In genomic region chr6:34540841-34541240, GRCh38 we compare ENCODE assay signal across 40 cellular contexts. TPM values are rescaled to one million over a fixed set of nuclear protein-coding genes. Genes with fewer than 3 reads are reported as not detected.
"Had no signal": no experiment of that assay in that cellular context is flagged by ENCODE, and none has a peak within 500 bp of the region (broad histone marks: within the 10 kb centered on the region; RNA-seq: fewer than 3 reads in every experiment).

No MANE protein-coding gene starts in this region.

- FAIRE-seq: bronchial epithelial cell, TTC549 had no signal

- DNase-seq: activated CD4-positive, alpha-beta memory T cell treated with anti-CD3 and anti-CD28 coated beads, Interleukin-2, amount 10 ng/mL, durations not matched to agents 7 days and 5 days; activated CD4-positive, alpha-beta T cell treated with anti-CD3 and anti-CD28 coated beads for 1 hour; activated CD4-positive, alpha-beta T cell treated with anti-CD3 and anti-CD28 coated beads for 36 hours; activated CD4-positive, alpha-beta T cell treated with anti-CD3 and anti-CD28 coated beads for 48 hours; activated CD4-positive, alpha-beta T cell treated with anti-CD3 and anti-CD28 coated beads, Interleukin-2, amount 10 ng/mL, durations not matched to agents 7 days and 5 days; activated CD4-positive, alpha-beta T cell treated with anti-CD3 and anti-CD28 coated beads, Interleukin-2, amount 50 U/mL, for 48 hours; activated CD4-positive, CD25-positive, alpha-beta regulatory T cell; activated CD8-positive, alpha-beta memory T cell treated with anti-CD3 and anti-CD28 coated beads for 24 hours; activated CD8-positive, alpha-beta memory T cell treated with anti-CD3 and anti-CD28 coated beads, Interleukin-2, amount 10 ng/mL, durations not matched to agents 7 days and 5 days; activated CD8-positive, alpha-beta memory T cell treated with anti-CD3 and anti-CD28 coated beads, Interleukin-2, amount 50 U/mL, for 48 hours; activated CD8-positive, alpha-beta T cell treated with anti-CD3 and anti-CD28 coated beads, Interleukin-2, amount 10 ng/mL, durations not matched to agents 7 days and 5 days; activated effector memory CD4-positive, alpha-beta T cell treated with Interleukin-2 at 50 U/mL for 16 hours; activated gamma-delta T cell; activated naive CD4-positive, alpha-beta T cell treated with anti-CD3 and anti-CD28 coated beads, Interleukin-2, amount 10 ng/mL, durations not matched to agents 7 days and 5 days; activated naive CD4-positive, alpha-beta T cell treated with Interleukin-2 at 50 U/mL for 16 hours; activated naive CD8-positive, alpha-beta T cell treated with anti-CD3 and anti-CD28 coated beads, Interleukin-2, amount 10 ng/mL, durations not matched to agents 7 days and 5 days; activated naive CD8-positive, alpha-beta T cell treated with anti-CD3 and anti-CD28 coated beads, Interleukin-2, amount 50 U/mL, for 24 hours; activated T-cell treated with anti-CD3 and anti-CD28 coated beads, Interleukin-2, amount 50 U/mL, for 24 hours; activated T-cell treated with anti-CD3 and anti-CD28 coated beads, Interleukin-2, amount 50 U/mL, for 48 hours; amygdala; anterior cingulate cortex; caudate nucleus; cerebellar nuclear complex; T-helper 1 cell; T-helper 2 cell; T-helper 9 cell; WERI-Rb-1 had no signal

- H3K27me3 Mint-ChIP-seq: activated CD4-positive, alpha-beta memory T cell treated with anti-CD3 and anti-CD28 coated beads, Interleukin-2, amount 10 ng/mL, durations not matched to agents 7 days and 5 days; activated CD4-positive, alpha-beta T cell treated with anti-CD3 and anti-CD28 coated beads for 36 hours; activated CD4-positive, alpha-beta T cell treated with anti-CD3 and anti-CD28 coated beads, Interleukin-2, amount 10 ng/mL, durations not matched to agents 7 days and 5 days; activated CD8-positive, alpha-beta memory T cell treated with anti-CD3 and anti-CD28 coated beads, Interleukin-2, amount 10 ng/mL, durations not matched to agents 7 days and 5 days; activated naive CD4-positive, alpha-beta T cell treated with anti-CD3 and anti-CD28 coated beads, Interleukin-2, amount 10 ng/mL, durations not matched to agents 7 days and 5 days; activated naive CD4-positive, alpha-beta T cell treated with anti-CD3 and anti-CD28 coated beads, Interleukin-2, amount 50 U/mL, for 24 hours; activated naive CD8-positive, alpha-beta T cell; activated naive CD8-positive, alpha-beta T cell treated with anti-CD3 and anti-CD28 coated beads, Interleukin-2, amount 10 ng/mL, durations not matched to agents 7 days and 5 days; activated naive CD8-positive, alpha-beta T cell treated with anti-CD3 and anti-CD28 coated beads, Interleukin-2, amount 50 U/mL, for 24 hours; activated T-cell treated with anti-CD3 and anti-CD28 coated beads, Interleukin-2, amount 50 U/mL, for 24 hours; brain; central memory CD8-positive, alpha-beta T cell had no signal

- H3K4me3 Mint-ChIP-seq: activated CD4-positive, alpha-beta memory T cell treated with anti-CD3 and anti-CD28 coated beads, Interleukin-2, amount 10 ng/mL, durations not matched to agents 7 days and 5 days; activated CD4-positive, alpha-beta T cell treated with anti-CD3 and anti-CD28 coated beads for 36 hours; activated CD4-positive, alpha-beta T cell treated with anti-CD3 and anti-CD28 coated beads, Interleukin-2, amount 10 ng/mL, durations not matched to agents 7 days and 5 days; activated CD8-positive, alpha-beta memory T cell treated with anti-CD3 and anti-CD28 coated beads, Interleukin-2, amount 10 ng/mL, durations not matched to agents 7 days and 5 days; activated CD8-positive, alpha-beta T cell treated with anti-CD3 and anti-CD28 coated beads, Interleukin-2, amount 10 ng/mL, durations not matched to agents 7 days and 5 days; activated naive CD4-positive, alpha-beta T cell treated with anti-CD3 and anti-CD28 coated beads, Interleukin-2, amount 10 ng/mL, durations not matched to agents 7 days and 5 days; activated naive CD4-positive, alpha-beta T cell treated with anti-CD3 and anti-CD28 coated beads, Interleukin-2, amount 50 U/mL, for 24 hours; activated naive CD8-positive, alpha-beta T cell; activated naive CD8-positive, alpha-beta T cell treated with anti-CD3 and anti-CD28 coated beads, Interleukin-2, amount 10 ng/mL, durations not matched to agents 7 days and 5 days; activated naive CD8-positive, alpha-beta T cell treated with anti-CD3 and anti-CD28 coated beads, Interleukin-2, amount 50 U/mL, for 24 hours; activated T-cell treated with anti-CD3 and anti-CD28 coated beads, Interleukin-2, amount 50 U/mL, for 24 hours; brain; central memory CD8-positive, alpha-beta T cell; T-helper 1 cell treated with Interleukin-12 subunit alpha and Interleukin-12 subunit beta and Interleukin-4 antibody, amounts not matched to agents 30 μg/mL and 1 μg/mL, for 36 hours; T-helper 2 cell treated with Interferon-gamma antibody and Interleukin-4, amounts not matched to agents 5 μg/mL and 100 μg/mL, for 36 hours; WTC11 had no signal

- H3K4me3 ChIP-seq: ascending aorta, cardiac muscle cell had no signal

- H3K27ac ChIP-seq: ascending aorta, cardiac muscle cell, WERI-Rb-1 had no signal

- H3K9me3 Mint-ChIP-seq: activated CD4-positive, alpha-beta memory T cell treated with anti-CD3 and anti-CD28 coated beads, Interleukin-2, amount 10 ng/mL, durations not matched to agents 7 days and 5 days; activated CD4-positive, alpha-beta T cell treated with anti-CD3 and anti-CD28 coated beads, Interleukin-2, amount 10 ng/mL, durations not matched to agents 7 days and 5 days; activated naive CD4-positive, alpha-beta T cell treated with anti-CD3 and anti-CD28 coated beads, Interleukin-2, amount 10 ng/mL, durations not matched to agents 7 days and 5 days; activated naive CD4-positive, alpha-beta T cell treated with anti-CD3 and anti-CD28 coated beads, Interleukin-2, amount 50 U/mL, for 24 hours; activated naive CD8-positive, alpha-beta T cell treated with anti-CD3 and anti-CD28 coated beads, Interleukin-2, amount 10 ng/mL, durations not matched to agents 7 days and 5 days; activated naive CD8-positive, alpha-beta T cell treated with anti-CD3 and anti-CD28 coated beads, Interleukin-2, amount 50 U/mL, for 24 hours; activated T-cell treated with anti-CD3 and anti-CD28 coated beads, Interleukin-2, amount 50 U/mL, for 24 hours; activated T-helper 2 cell treated with anti-CD3 and anti-CD28 coated beads, Interferon-gamma antibody, Interleukin-2, Interleukin-4, amounts not matched to agents 10 μg/mL and 5 μg/mL and 100 μg/mL, durations not matched to agents 14 hours and 24 hours and 36 hours; brain; central memory CD8-positive, alpha-beta T cell; T-helper 1 cell treated with Interleukin-12 subunit alpha and Interleukin-12 subunit beta and Interleukin-4 antibody, amounts not matched to agents 30 μg/mL and 1 μg/mL, for 36 hours; T-helper 2 cell treated with Interferon-gamma antibody and Interleukin-4, amounts not matched to agents 5 μg/mL and 100 μg/mL, for 36 hours; WTC11 had no signal

- H3K4me1 Mint-ChIP-seq: activated CD4-positive, alpha-beta memory T cell treated with anti-CD3 and anti-CD28 coated beads, Interleukin-2, amount 10 ng/mL, durations not matched to agents 7 days and 5 days; activated CD4-positive, alpha-beta T cell treated with anti-CD3 and anti-CD28 coated beads for 36 hours; activated CD4-positive, alpha-beta T cell treated with anti-CD3 and anti-CD28 coated beads, Interleukin-2, amount 10 ng/mL, durations not matched to agents 7 days and 5 days; activated CD8-positive, alpha-beta memory T cell treated with anti-CD3 and anti-CD28 coated beads, Interleukin-2, amount 10 ng/mL, durations not matched to agents 7 days and 5 days; activated naive CD4-positive, alpha-beta T cell treated with anti-CD3 and anti-CD28 coated beads, Interleukin-2, amount 10 ng/mL, durations not matched to agents 7 days and 5 days; activated naive CD4-positive, alpha-beta T cell treated with anti-CD3 and anti-CD28 coated beads, Interleukin-2, amount 50 U/mL, for 24 hours; activated naive CD8-positive, alpha-beta T cell treated with anti-CD3 and anti-CD28 coated beads, Interleukin-2, amount 10 ng/mL, durations not matched to agents 7 days and 5 days; activated naive CD8-positive, alpha-beta T cell treated with anti-CD3 and anti-CD28 coated beads, Interleukin-2, amount 50 U/mL, for 24 hours; central memory CD8-positive, alpha-beta T cell; WTC11 had no signal

- H3K36me3 ChIP-seq: ascending aorta, cardiac muscle cell, WERI-Rb-1 had no signal

- H3K4me1 ChIP-seq: ascending aorta had no signal

- H3K27me3 ChIP-seq: ascending aorta, cardiac muscle cell had no signal

- H3K9me3 ChIP-seq: ascending aorta had no signal

- ATAC-seq: activated CD4-positive, alpha-beta T cell treated with anti-CD3 and anti-CD28 coated beads for 36 hours; activated CD4-positive, CD25-positive, alpha-beta regulatory T cell treated with anti-CD3 and anti-CD28 coated beads, Interleukin-2, amount 50 U/mL, for 24 hours; activated CD8-positive, alpha-beta memory T cell treated with anti-CD3 and anti-CD28 coated beads, Interleukin-2, amount 10 ng/mL, durations not matched to agents 7 days and 5 days; activated CD8-positive, alpha-beta T cell treated with anti-CD3 and anti-CD28 coated beads, Interleukin-2, amount 10 ng/mL, durations not matched to agents 7 days and 5 days; activated naive CD8-positive, alpha-beta T cell treated with anti-CD3 and anti-CD28 coated beads, Interleukin-2, amount 50 U/mL, for 24 hours; WTC11 had no signal

- H3K27ac Mint-ChIP-seq: activated CD4-positive, alpha-beta memory T cell treated with anti-CD3 and anti-CD28 coated beads, Interleukin-2, amount 10 ng/mL, durations not matched to agents 7 days and 5 days; activated CD4-positive, alpha-beta T cell treated with anti-CD3 and anti-CD28 coated beads for 36 hours; activated CD4-positive, alpha-beta T cell treated with anti-CD3 and anti-CD28 coated beads, Interleukin-2, amount 10 ng/mL, durations not matched to agents 7 days and 5 days; activated CD8-positive, alpha-beta memory T cell treated with anti-CD3 and anti-CD28 coated beads, Interleukin-2, amount 10 ng/mL, durations not matched to agents 7 days and 5 days; activated CD8-positive, alpha-beta T cell treated with anti-CD3 and anti-CD28 coated beads, Interleukin-2, amount 10 ng/mL, durations not matched to agents 7 days and 5 days; activated naive CD4-positive, alpha-beta T cell treated with anti-CD3 and anti-CD28 coated beads, Interleukin-2, amount 10 ng/mL, durations not matched to agents 7 days and 5 days; activated naive CD4-positive, alpha-beta T cell treated with anti-CD3 and anti-CD28 coated beads, Interleukin-2, amount 50 U/mL, for 24 hours; activated naive CD8-positive, alpha-beta T cell; activated naive CD8-positive, alpha-beta T cell treated with anti-CD3 and anti-CD28 coated beads, Interleukin-2, amount 10 ng/mL, durations not matched to agents 7 days and 5 days; activated naive CD8-positive, alpha-beta T cell treated with anti-CD3 and anti-CD28 coated beads, Interleukin-2, amount 50 U/mL, for 24 hours; activated T-cell treated with anti-CD3 and anti-CD28 coated beads, Interleukin-2, amount 50 U/mL, for 24 hours; activated T-helper 2 cell treated with anti-CD3 and anti-CD28 coated beads, Interferon-gamma antibody, Interleukin-2, Interleukin-4, amounts not matched to agents 10 μg/mL and 5 μg/mL and 100 μg/mL, durations not matched to agents 14 hours and 24 hours and 36 hours; brain; T-helper 1 cell treated with Interleukin-12 subunit alpha and Interleukin-12 subunit beta and Interleukin-4 antibody, amounts not matched to agents 30 μg/mL and 1 μg/mL, for 36 hours; T-helper 2 cell treated with Interferon-gamma antibody and Interleukin-4, amounts not matched to agents 5 μg/mL and 100 μg/mL, for 36 hours; WTC11 had no signal

- H3K36me3 Mint-ChIP-seq: activated CD8-positive, alpha-beta memory T cell treated with anti-CD3 and anti-CD28 coated beads, Interleukin-2, amount 10 ng/mL, durations not matched to agents 7 days and 5 days; activated naive CD4-positive, alpha-beta T cell treated with anti-CD3 and anti-CD28 coated beads, Interleukin-2, amount 10 ng/mL, durations not matched to agents 7 days and 5 days; activated naive CD4-positive, alpha-beta T cell treated with anti-CD3 and anti-CD28 coated beads, Interleukin-2, amount 50 U/mL, for 24 hours; activated naive CD8-positive, alpha-beta T cell; activated naive CD8-positive, alpha-beta T cell treated with anti-CD3 and anti-CD28 coated beads, Interleukin-2, amount 10 ng/mL, durations not matched to agents 7 days and 5 days; brain; WTC11 had no signal

RNA-seq across cellular contexts. Expression of gene SPDEF, which starts 15.3 kb away (rescaled TPM):
- total RNA-seq: activated CD4-positive, alpha-beta memory T cell treated with anti-CD3 and anti-CD28 coated beads, Interleukin-2, amount 10 ng/mL, durations not matched to agents 7 days and 5 days; activated CD4-positive, alpha-beta T cell treated with anti-CD3 and anti-CD28 coated beads, Interleukin-2, amount 10 ng/mL, durations not matched to agents 7 days and 5 days; activated naive CD8-positive, alpha-beta T cell treated with anti-CD3 and anti-CD28 coated beads, Interleukin-2, amount 10 ng/mL, durations not matched to agents 7 days and 5 days; ascending aorta had no signal
- polyA plus RNA-seq: cardiac muscle cell had no signal
